In the genomic region with DNA sequence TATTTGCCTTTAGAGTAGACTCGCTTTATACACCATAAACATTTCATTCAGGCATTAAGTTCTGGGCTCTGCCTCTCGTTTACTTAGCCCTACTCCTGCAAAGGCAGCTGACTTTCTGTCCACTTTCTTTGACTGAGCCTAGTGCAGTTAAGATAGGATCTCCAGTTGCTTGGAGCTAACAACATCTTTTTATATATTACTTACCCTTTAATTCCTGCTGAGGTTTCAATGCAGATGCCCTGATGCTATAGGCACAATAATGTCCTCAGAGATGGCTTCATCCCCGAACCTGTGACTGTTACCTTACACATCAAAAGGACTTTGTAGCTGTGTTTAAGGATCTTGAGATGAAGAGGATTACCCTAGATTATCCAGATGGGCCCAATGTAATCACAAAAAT, we compare ENCODE assay signal across 14 cellular contexts.
DNase-seq lines count a peak whose midpoint lies in the region; ATAC-seq and TF ChIP-seq lines count a peak whose summit lies in the region.
"Had no signal": no experiment of that assay in that cellular context is flagged by ENCODE, and none has a peak within 500 bp of the region (broad histone marks: within the 10 kb centered on the region; RNA-seq: fewer than 3 reads in every experiment).

No MANE protein-coding gene starts in this region.

- H3K18ac ChIP-seq in IMR-90 (ENCODE audit: low read depth, low read length), result peak overlapping the region; percentile 93

- H2BK120ac ChIP-seq in IMR-90 (ENCODE audit: low read depth, low read length), result peak overlapping the region; percentile 99

- peaks cover 0 to 16% of the 10 kb centered on the region in 2 experiments; a peak in 3 of 4 replicates for H3K79me1 ChIP-seq in IMR-90 (ENCODE audit: low read depth in 1 of 2, low read length in 2 of 2)

- peak overlapping the region; percentile 98 for H3K4ac ChIP-seq in IMR-90 (ENCODE audit: low read depth, low read length)

- H3K27ac ChIP-seq in IMR-90 (ENCODE audit: insufficient read depth, low read length), result peak overlapping the region; percentile 36; the same call in 1 of the 2 replicates
- H3K27ac ChIP-seq in PC-9, result peak overlapping the region; percentile 86
- peak overlapping the region; percentile 3 to 82 (median 15) for H3K27ac ChIP-seq in esophagus muscularis mucosa (replicated peaks in 1 of 4)
- H3K27ac ChIP-seq in sigmoid colon, result peak overlapping the region in 3 of 4 donors; percentile 4 to 30 (median 6)
- H3K27ac ChIP-seq in tibial nerve, result no peak overlapping the region
- no peak overlapping the region for H3K27ac ChIP-seq in right atrium auricular region
- H3K27ac ChIP-seq: BLaER1 had no signal

- no peak for TF ChIP-seq RAD21 in IMR-90 (IDR thresholded peaks at IDR 0.05; ENCODE audit: low read length)

- no peak overlapping the region; the same call in 1 of the 2 replicates for H3K9ac ChIP-seq in IMR-90 (ENCODE audit: low read depth, low read length)
- H3K9ac ChIP-seq: BLaER1 had no signal

- in situ Hi-C loops in IMR-90 (cut with MboI; ENCODE audit: low sequenced_read_pairs), result no loop called here

- H2BK20ac ChIP-seq in IMR-90 (ENCODE audit: low read depth, low read length), result peak overlapping the region; percentile 99

- H3K4me1 ChIP-seq in IMR-90 (ENCODE audit: control insufficient read depth, insufficient read depth, low read length), result peaks cover 39% of the 10 kb centered on the region
- peaks cover 72% of the 10 kb centered on the region for H3K4me1 ChIP-seq in PC-9 (replicated peaks; ENCODE audit: insufficient read depth)
- peaks cover 13 to 83% (median 66%) of the 10 kb centered on the region in 4 donors for H3K4me1 ChIP-seq in esophagus muscularis mucosa
- H3K4me1 ChIP-seq in sigmoid colon, result peaks cover 0 to 55% (median 44%) of the 10 kb centered on the region in 4 donors
- peaks cover 0 to 25% (median 7%) of the 10 kb centered on the region in 4 donors for H3K4me1 ChIP-seq in tibial nerve
- H3K4me1 ChIP-seq in right atrium auricular region, result peaks cover 0 to 20% of the 10 kb centered on the region in 2 donors
- H3K4me1 ChIP-seq: HAP-1 had no signal

- no peak for ATAC-seq in IMR-90 (ENCODE audit: low read depth)

- peak overlapping the region; percentile 76 for H2AK5ac ChIP-seq in IMR-90 (ENCODE audit: low read depth, low read length)

- peak overlapping the region; percentile 99 for H4K91ac ChIP-seq in IMR-90 (ENCODE audit: insufficient read depth, low read depth, low read length)

- TF ChIP-seq POLR2A in IMR-90 (IDR thresholded peaks at IDR 0.05; ENCODE audit: low read depth, low read length), result no peak
- no peak for TF ChIP-seq POLR2A in esophagus muscularis mucosa (IDR thresholded peaks at IDR 0.05; ENCODE audit: low read depth)
- no peak for TF ChIP-seq POLR2A in sigmoid colon (IDR thresholded peaks at IDR 0.05)
- TF ChIP-seq POLR2A in tibial nerve (IDR thresholded peaks at IDR 0.05), result no peak

- H2BK15ac ChIP-seq in IMR-90 (ENCODE audit: low read depth, low read length), result peak overlapping the region; percentile 90

- dilution Hi-C loops in IMR-90 (cut with HindIII; ENCODE audit: low sequenced_read_pairs, unreplicated experiment), result no loop called here

- POLR2A ChIA-PET in IMR-90 (lab: Charles Lee; ENCODE audit: unreplicated experiment), result no interaction called here
- POLR2A ChIA-PET in PC-9 (lab: Charles Lee; ENCODE audit: unreplicated experiment), result no interaction called here

- H2AK9ac ChIP-seq in IMR-90 (replicated peaks; ENCODE audit: low read depth, low read length, poor library complexity), result no peak overlapping the region

- peak overlapping the region; percentile 96; the same call in 1 of the 2 replicates for H3K23ac ChIP-seq in IMR-90 (ENCODE audit: low read depth, low read length)

- H2BK5ac ChIP-seq in IMR-90 (ENCODE audit: low read depth, low read length, poor library complexity, severe bottlenecking), result peak overlapping the region; percentile 96

- no peak for DNase-seq in IMR-90
- no peak for DNase-seq in PC-9
- peak; percentile 60 for DNase-seq in esophagus muscularis mucosa (ENCODE audit: extremely low spot score)
- DNase-seq in sigmoid colon, result no peak
- DNase-seq in tibial nerve (ENCODE audit: low spot score in 2 of 2), result no peak
- DNase-seq in NCI-H446 (lab: John Stamatoyannopoulos, UW), result no peak
- no peak for DNase-seq in right atrium auricular region (ENCODE audit: low spot score)
- DNase-seq: 8988T; AML-193; CD4-positive, CD25-positive, alpha-beta regulatory T cell; DMS53; GF-D8 had no signal

- WGBS in IMR-90 (ENCODE audit: extremely low coverage in 2 of 2, insufficient read length in 1 of 2), 2 experiments, result 80% methylated on average over 1 of the region's 3 CpGs; no CpG with 5 or more reads in 1 of the 2 experiments
- WGBS in esophagus muscularis mucosa, result 75% methylated on average over 3 of the region's 3 CpGs
- 35 to 71% methylated on average over 3 of the region's 3 CpGs for WGBS in sigmoid colon, 2 donors
- 94% methylated on average over 3 of the region's 3 CpGs for WGBS in tibial nerve, 2 donors

- H3K36me3 ChIP-seq in IMR-90 (ENCODE audit: control insufficient read depth, insufficient read depth, low read length) (no peaks in the 10 kb centered on the region), PC-9 (ENCODE audit: low read depth) (no peaks in the 10 kb centered on the region), esophagus muscularis mucosa (no peaks in the 10 kb centered on the region), sigmoid colon (no peaks in the 10 kb centered on the region), tibial nerve (no peaks in the 10 kb centered on the region), right atrium auricular region (no peaks in the 10 kb centered on the region)
- H3K36me3 ChIP-seq: BLaER1, HAP-1 had no signal

- peak overlapping the region; percentile 45 for H3K56ac ChIP-seq in IMR-90 (ENCODE audit: extremely low read depth, insufficient read depth, low read length)

- H3K9me1 ChIP-seq in IMR-90 (ENCODE audit: insufficient read depth, low read length), result peaks cover 29% of the 10 kb centered on the region

- H3K27me3 ChIP-seq in IMR-90 (ENCODE audit: control insufficient read depth, insufficient read depth, low read length) (no peaks in the 10 kb centered on the region), PC-9 (ENCODE audit: insufficient read depth, low read depth) (no peaks in the 10 kb centered on the region), esophagus muscularis mucosa (no peaks in the 10 kb centered on the region), sigmoid colon (no peaks in the 10 kb centered on the region), tibial nerve (no peaks in the 10 kb centered on the region), right atrium auricular region (no peaks in the 10 kb centered on the region)
- H3K27me3 ChIP-seq: BLaER1 had no signal

- H4K20me1 ChIP-seq in IMR-90 (ENCODE audit: insufficient read depth, low read length) (no peaks in the 10 kb centered on the region), PC-9 (ENCODE audit: insufficient read depth) (no peaks in the 10 kb centered on the region)
- H4K20me1 ChIP-seq: BLaER1 had no signal

- H3K4me2 ChIP-seq in IMR-90 (ENCODE audit: low read depth, low read length), result no peak overlapping the region
- H3K4me2 ChIP-seq in PC-9, result peak overlapping the region; percentile 45; the same call in 1 of the 2 replicates
- H3K4me2 ChIP-seq: BLaER1 had no signal

- H4K5ac ChIP-seq in IMR-90 (ENCODE audit: low read depth, low read length), result peak overlapping the region; percentile 93

- intact Hi-C loops in IMR-90 (cut with micrococcal nuclease), result loop anchor here (10.0 kb wide), 1 partner anchor 671 kb away; a partner anchor contains a TSS
- intact Hi-C loops in PC-9 (cut with micrococcal nuclease; ENCODE audit: unreplicated experiment), result loop anchor here (2.0 kb wide), 2 partner anchors 23 to 75 kb away; no protein-coding TSS in a partner anchor
- intact Hi-C loops in esophagus muscularis mucosa (cut with DNase I), result loop anchor here (10.0 kb wide), 2 partner anchors 149 to 181 kb away; no protein-coding TSS in a partner anchor
- intact Hi-C loops in sigmoid colon (cut with DNase I), result no loop called here

- no peak overlapping the region for H3K4me3 ChIP-seq in IMR-90 (ENCODE audit: insufficient read depth, low read depth, low read length)
- H3K4me3 ChIP-seq in PC-9, result no peak overlapping the region
- H3K4me3 ChIP-seq in esophagus muscularis mucosa, result no peak overlapping the region
- H3K4me3 ChIP-seq in sigmoid colon, result no peak overlapping the region
- no peak overlapping the region for H3K4me3 ChIP-seq in tibial nerve
- H3K4me3 ChIP-seq in right atrium auricular region, result no peak overlapping the region
- H3K4me3 ChIP-seq: BLaER1, HAP-1 had no signal

- H4K8ac ChIP-seq in IMR-90 (ENCODE audit: low read depth in 2 of 2, low read length in 2 of 2), result peak overlapping the region; percentile 96 to 97

- TF ChIP-seq EP300 in esophagus muscularis mucosa (IDR thresholded peaks at IDR 0.05), result no peak
- TF ChIP-seq EP300 in sigmoid colon (IDR thresholded peaks at IDR 0.05), result no peak
- TF ChIP-seq EP300 in tibial nerve (IDR thresholded peaks at IDR 0.05), result no peak

- no peaks in the 10 kb centered on the region for H3K9me2 ChIP-seq in PC-9 (ENCODE audit: insufficient read depth)

- H3K79me2 ChIP-seq in PC-9 (ENCODE audit: low read depth), result no peaks in the 10 kb centered on the region

- CTCF ChIA-PET in IMR-90 (lab: Yijun Ruan, JAX), result no interaction called here
- CTCF ChIA-PET in PC-9 (lab: Charles Lee), result interaction anchor here (0.7 kb wide), 1 partner anchor 145 kb away, joined by 3 read pairs; no protein-coding TSS in a partner anchor

- TF ChIP-seq CTCF in IMR-90 (conservative IDR thresholded peaks at IDR 0.05; ENCODE audit: low read depth, low read length) (no peak), PC-9 (conservative IDR thresholded peaks at IDR 0.05) (no peak), esophagus muscularis mucosa (IDR thresholded peaks at IDR 0.05) (no peak), sigmoid colon (IDR thresholded peaks at IDR 0.05) (no peak), tibial nerve (IDR thresholded peaks at IDR 0.05) (no peak), right atrium auricular region (IDR thresholded peaks at IDR 0.05) (no peak)

- H3K14ac ChIP-seq in IMR-90 (replicated peaks; ENCODE audit: low read depth, low read length), result peak overlapping the region; percentile 97

- BruUV-seq in IMR-90 (replicated peaks; lab: Mats Ljungman, UMichigan) (no TSS peak), PC-9 (replicated peaks; lab: Mats Ljungman, UMichigan) (no TSS peak)

- peaks cover 63% of the 10 kb centered on the region for H3F3A ChIP-seq in PC-9 (ENCODE audit: insufficient read depth, low read depth)

- H2AFZ ChIP-seq in IMR-90 (replicated peaks; ENCODE audit: low read length, poor library complexity), result no peak overlapping the region
- no peak overlapping the region for H2AFZ ChIP-seq in PC-9

- no peaks in the 10 kb centered on the region for H3K9me3 ChIP-seq in IMR-90 (ENCODE audit: control insufficient read depth, insufficient read depth, low read length)
- H3K9me3 ChIP-seq in PC-9 (ENCODE audit: insufficient read depth, low read depth), result no peaks in the 10 kb centered on the region; the same call in 1 of the 2 replicates
- H3K9me3 ChIP-seq in esophagus muscularis mucosa, result no peaks in the 10 kb centered on the region
- H3K9me3 ChIP-seq in sigmoid colon, result no peaks in the 10 kb centered on the region
- no peaks in the 10 kb centered on the region for H3K9me3 ChIP-seq in tibial nerve
- H3K9me3 ChIP-seq in right atrium auricular region, result no peaks in the 10 kb centered on the region
- H3K9me3 ChIP-seq: BLaER1, HAP-1 had no signal

TF ChIP-seq in IMR-90, 13 proteins besides CTCF, POLR2A, EP300 and RAD21 (continues in another document):
- no peak for TF ChIP-seq MAFK (IDR thresholded peaks at IDR 0.05; ENCODE audit: low read depth, low read length)
- no peak for TF ChIP-seq MXI1 (IDR thresholded peaks at IDR 0.05; ENCODE audit: borderline replicate concordance, low read depth, low read length)

Comparison
In these comparisons a context has a peak if more than half of its experiments do, and no peak if none do; other contexts are left out.
1. H3K27ac ChIP-seq: peak in IMR-90 (single experiment), PC-9 (single experiment), esophagus muscularis mucosa (4 of 4) and sigmoid colon (3 of 4); none in tibial nerve (0 of 4) and right atrium auricular region (0 of 2).